Comparison of ENCODE assay signal across 1 cellular context in genomic region chrX:47169726-47170515, GRCh38.
TF ChIP-seq lines count a peak whose summit lies in the region.

No MANE protein-coding gene starts in this region.

TF ChIP-seq in SK-N-SH treated with all-trans-retinoic acid at 6 μM for 48 hours, 23 proteins besides CTCF, POLR2A, EP300 and RAD21 (continued from another document):
- TF ChIP-seq POU6F1 (CRISPR knock-in tag; IDR thresholded peaks at IDR 0.05; ENCODE audit: borderline replicate concordance, low read depth), result no peak
